ENCODE assay signal across 18 cellular contexts in genomic region chr5:173282916-173283315, GRCh38. TPM values are rescaled to one million over a fixed set of nuclear protein-coding genes. Genes with fewer than 3 reads are reported as not detected.
A peak's percentile ranks its signal among the peaks of the same experiment; 100 is the strongest.
DNase-seq lines count a peak whose midpoint lies in the region; ATAC-seq and TF ChIP-seq lines count a peak whose summit lies in the region.
"Had no signal": no experiment of that assay in that cellular context is flagged by ENCODE, and none has a peak within 500 bp of the region (broad histone marks: within the 10 kb centered on the region; RNA-seq: fewer than 3 reads in every experiment).

No MANE protein-coding gene starts in this region.

- POLR2A ChIA-PET in SK-N-SH (lab: Yijun Ruan, JAX), result no interaction called here

- H3K9me3 ChIP-seq in SK-N-SH, result no peaks in the 10 kb centered on the region
- 0 out of 2 replicates have a peak, but pooled peaks cover 3% of the 10 kb centered on the region for H3K9me3 ChIP-seq in MG63
- H3K9me3 ChIP-seq in neural progenitor cell (ENCODE audit: low read depth), result no peaks in the 10 kb centered on the region
- H3K9me3 ChIP-seq: psoas muscle, transverse colon had no signal

- H3K27ac ChIP-seq in SK-N-SH (ENCODE audit: low read depth in 2 of 2, low read length in 1 of 2), result no peak overlapping the region
- H3K27ac ChIP-seq in neural progenitor cell, result no peak overlapping the region
- H3K27ac ChIP-seq: 22Rv1, dorsolateral prefrontal cortex, foreskin keratinocyte, psoas muscle, transverse colon had no signal

- H2AFZ ChIP-seq in SK-N-SH (ENCODE audit: low read depth), result 0 out of 2 replicates have a peak overlapping the region, but pooled peaks have one; percentile 46
- peak overlapping the region; percentile 90 for H2AFZ ChIP-seq in neural progenitor cell (replicated peaks)

- H3K4me3 Mint-ChIP-seq in dendritic cell treated with granulocyte-macrophage colony-stimulating factor and Interleukin-4, amounts not matched to agents 40 ng/mL and 50 ng/mL, for 4 days, result peak overlapping the region; percentile 14
- H3K4me3 Mint-ChIP-seq in neural progenitor cell, result peak overlapping the region; percentile 31
- H3K4me3 Mint-ChIP-seq: activated CD8-positive, alpha-beta memory T cell treated with anti-CD3 and anti-CD28 coated beads, Interleukin-2, amount 10 ng/mL, durations not matched to agents 7 days and 5 days; natural killer cell treated with Interleukin-12 subunit alpha and Interleukin-12 subunit beta and Interleukin-15 and Interleukin-18, amount 100 ng/mL, for 72 hours had no signal

- CTCF ChIA-PET in SK-N-SH (lab: Yijun Ruan, JAX), result interaction anchor here (1.2 to 1.7 kb wide), 3 partner anchors 10 to 576 kb away, joined by 3 to 5 read pairs (median 4); no protein-coding TSS in a partner anchor

- no peaks in the 10 kb centered on the region for H3K4me1 Mint-ChIP-seq in dendritic cell treated with granulocyte-macrophage colony-stimulating factor and Interleukin-4, amounts not matched to agents 40 ng/mL and 50 ng/mL, for 4 days (ENCODE audit: low read depth)
- H3K4me1 Mint-ChIP-seq in neural progenitor cell, result peaks cover 11% of the 10 kb centered on the region

- no peak for TF ChIP-seq RAD21 in SK-N-SH (IDR thresholded peaks at IDR 0.05; ENCODE audit: low read length)

- H3K36me3 Mint-ChIP-seq in dendritic cell treated with granulocyte-macrophage colony-stimulating factor and Interleukin-4, amounts not matched to agents 40 ng/mL and 50 ng/mL, for 4 days (ENCODE audit: low read depth), result no peaks in the 10 kb centered on the region
- no peaks in the 10 kb centered on the region for H3K36me3 Mint-ChIP-seq in neural progenitor cell

- intact Hi-C loops in dendritic cell treated with granulocyte-macrophage colony-stimulating factor and Interleukin-4, amounts not matched to agents 40 ng/mL and 50 ng/mL, for 4 days (cut with micrococcal nuclease), result loop anchor here (10.0 kb wide), 1 partner anchor 118 kb away; no protein-coding TSS in a partner anchor

- peaks cover 66% of the 10 kb centered on the region for H3K27me3 Mint-ChIP-seq in dendritic cell treated with granulocyte-macrophage colony-stimulating factor and Interleukin-4, amounts not matched to agents 40 ng/mL and 50 ng/mL, for 4 days
- peaks cover 29% of the 10 kb centered on the region for H3K27me3 Mint-ChIP-seq in neural progenitor cell (ENCODE audit: insufficient read depth, low read depth)

- H3F3A ChIP-seq in SK-N-SH (replicated peaks; ENCODE audit: insufficient read depth) (no peaks in the 10 kb centered on the region), neural progenitor cell (ENCODE audit: low read depth) (peaks cover 7% of the 10 kb centered on the region)

- no peak overlapping the region for H3K27ac Mint-ChIP-seq in dendritic cell treated with granulocyte-macrophage colony-stimulating factor and Interleukin-4, amounts not matched to agents 40 ng/mL and 50 ng/mL, for 4 days
- H3K27ac Mint-ChIP-seq in neural progenitor cell, result no peak overlapping the region
- H3K27ac Mint-ChIP-seq: activated CD8-positive, alpha-beta memory T cell treated with anti-CD3 and anti-CD28 coated beads, Interleukin-2, amount 10 ng/mL, durations not matched to agents 7 days and 5 days; natural killer cell treated with Interleukin-12 subunit alpha and Interleukin-12 subunit beta and Interleukin-15 and Interleukin-18, amount 100 ng/mL, for 72 hours had no signal

- H3K9me3 Mint-ChIP-seq in dendritic cell treated with granulocyte-macrophage colony-stimulating factor and Interleukin-4, amounts not matched to agents 40 ng/mL and 50 ng/mL, for 4 days, result peaks cover 10% of the 10 kb centered on the region
- H3K9me3 Mint-ChIP-seq in neural progenitor cell, result peaks cover 6% of the 10 kb centered on the region

- H3K36me3 ChIP-seq in SK-N-SH (replicated peaks in 1 of 2; ENCODE audit: control insufficient read depth in 1 of 2, insufficient read depth in 2 of 2, low read length in 1 of 2) (no peaks in the 10 kb centered on the region), MG63 (no peaks in the 10 kb centered on the region), neural progenitor cell (no peaks in the 10 kb centered on the region)
- H3K36me3 ChIP-seq: transverse colon had no signal

- DNase-seq in SK-N-SH, result no peak
- DNase-seq in MG63, result no peak
- DNase-seq in neural progenitor cell (ENCODE audit: low spot score), result no peak
- no peak for DNase-seq in MV-4-11 (lab: John Stamatoyannopoulos, UW)
- DNase-seq: activated CD4-positive, alpha-beta T cell treated with anti-CD3 and anti-CD28 coated beads for 48 hours; activated CD8-positive, alpha-beta memory T cell treated with anti-CD3 and anti-CD28 coated beads, Interleukin-2, amount 10 ng/mL, durations not matched to agents 7 days and 5 days; psoas muscle; stimulated activated CD4-positive, alpha-beta T cell treated with anti-CD3 and anti-CD28 coated beads, Interleukin-2, amount 100 ng/mL, for 48 hours; stimulated activated naive CD8-positive, alpha-beta T cell treated with anti-CD3 and anti-CD28 coated beads, Interleukin-15, Interleukin-2, amounts not matched to agents 100 U/mL and 50 U/mL, for 24 hours; transverse colon had no signal

- no peaks in the 10 kb centered on the region for H4K20me1 ChIP-seq in SK-N-SH (ENCODE audit: insufficient read depth)
- no peaks in the 10 kb centered on the region for H4K20me1 ChIP-seq in neural progenitor cell (ENCODE audit: low read depth)

- H3K4me3 ChIP-seq in SK-N-SH (ENCODE audit: low read depth in 2 of 2, low read length in 1 of 2) (no peak overlapping the region), MG63 (peak overlapping the region; percentile 50), neural progenitor cell (no peak overlapping the region)

- H3K9ac ChIP-seq in SK-N-SH, result no peak overlapping the region
- H3K9ac ChIP-seq in neural progenitor cell, result no peak overlapping the region

- H3K9me2 ChIP-seq in SK-N-SH, result no peaks in the 10 kb centered on the region

- 92% methylated on average over 10 of the region's 10 CpGs for WGBS in SK-N-SH (ENCODE audit: low lambda C conversion rate)

- TF ChIP-seq CTCF in SK-N-SH (IDR thresholded peaks at IDR 0.05) (no peak), neural progenitor cell (IDR thresholded peaks at IDR 0.05) (no peak)

- no peak for TF ChIP-seq EP300 in SK-N-SH (IDR thresholded peaks at IDR 0.05; ENCODE audit: borderline replicate concordance in 1 of 2, low read depth in 1 of 2, low read length in 1 of 2)

- no peak overlapping the region for H3K4me2 ChIP-seq in SK-N-SH
- no peak overlapping the region for H3K4me2 ChIP-seq in neural progenitor cell

- H3K27me3 ChIP-seq in SK-N-SH (ENCODE audit: insufficient read depth), result peaks cover 12% of the 10 kb centered on the region; the same call in 1 of the 2 replicates
- no peaks in the 10 kb centered on the region for H3K27me3 ChIP-seq in MG63
- peaks cover 58% of the 10 kb centered on the region for H3K27me3 ChIP-seq in neural progenitor cell

- H3K4me1 ChIP-seq in SK-N-SH (ENCODE audit: control insufficient read depth in 1 of 2, insufficient read depth in 2 of 2, low read depth in 1 of 2, low read length in 1 of 2) (peaks cover 0 to 7% of the 10 kb centered on the region in 2 experiments; a peak in 1 of 4 replicates), neural progenitor cell (peaks cover 3% of the 10 kb centered on the region)
- H3K4me1 ChIP-seq: foreskin keratinocyte, psoas muscle had no signal

- ATAC-seq in SK-N-SH treated with all-trans-retinoic acid at 6 μM for 48 hours, result no peak
- no peak for ATAC-seq in HG03378 (IDR thresholded peaks at IDR 0.05; ENCODE audit: unreplicated experiment)
- no peak for ATAC-seq in GM18909 (IDR thresholded peaks at IDR 0.05; ENCODE audit: poor library complexity, unreplicated experiment)

- no peaks in the 10 kb centered on the region for H3K79me2 ChIP-seq in SK-N-SH (ENCODE audit: insufficient read depth)
- H3K79me2 ChIP-seq in neural progenitor cell (ENCODE audit: low read depth), result no peaks in the 10 kb centered on the region

TF ChIP-seq in SK-N-SH, 30 proteins besides CTCF, POLR2A, EP300 and RAD21 (continues in another document):
- no peak for TF ChIP-seq MEF2A (IDR thresholded peaks at IDR 0.05; ENCODE audit: borderline replicate concordance, low read depth)
- TF ChIP-seq RCOR1 (IDR thresholded peaks at IDR 0.05; ENCODE audit: low read length), result no peak
- no peak for TF ChIP-seq JUND (IDR thresholded peaks at IDR 0.05)
- TF ChIP-seq MAX (IDR thresholded peaks at IDR 0.05; ENCODE audit: low read depth), result no peak

TF ChIP-seq in SK-N-SH treated with all-trans-retinoic acid at 6 μM for 48 hours, 23 proteins besides CTCF, POLR2A, EP300 and RAD21 (continues in another document):
- TF ChIP-seq CREB5 (CRISPR knock-in tag; IDR thresholded peaks at IDR 0.05; ENCODE audit: low read depth) (no peak), OSR1 (CRISPR knock-in tag; IDR thresholded peaks at IDR 0.05) (no peak)

RNA-seq across cellular contexts. Expression of gene STC2, which starts 45.3 kb away (rescaled TPM):
- polyA plus RNA-seq in SK-N-SH (2012; rRNA removed), result 5.9 and 9.1 TPM in 2 replicates
- polyA plus RNA-seq in SK-N-SH (2012; cell fraction: cytosol; rRNA removed), result 4.7 and 5.4 TPM in 2 replicates
- 6.4 and 6.8 TPM in 2 replicates for polyA plus RNA-seq in SK-N-SH (2012; cell fraction: nucleus; rRNA removed)
- 65.2 and 103 TPM in 2 replicates for total RNA-seq in MG63 (2014; rRNA removed; shearing (Covaris generic); ENCODE audit: low replicate concordance)
- 25.3 and 39.5 TPM in 2 replicates for total RNA-seq in neural progenitor cell (ENCODE audit: low replicate concordance)

RNA-seq across cellular contexts. Expression of gene NKX2-5, which starts 47.9 kb away (rescaled TPM):
- polyA plus RNA-seq in SK-N-SH (2012; rRNA removed), result not detected in 2 replicates
- not detected in 2 replicates for polyA plus RNA-seq in SK-N-SH (2012; cell fraction: cytosol; rRNA removed)
- not detected in 2 replicates for polyA plus RNA-seq in SK-N-SH (2012; cell fraction: nucleus; rRNA removed)
- 14.2 and 16.8 TPM in 2 replicates for total RNA-seq in MG63 (2014; rRNA removed; shearing (Covaris generic); ENCODE audit: low replicate concordance)
- total RNA-seq in neural progenitor cell (ENCODE audit: low replicate concordance), result not detected in 2 replicates
- total RNA-seq: activated CD8-positive, alpha-beta memory T cell treated with anti-CD3 and anti-CD28 coated beads, Interleukin-2, amount 10 ng/mL, durations not matched to agents 7 days and 5 days; dorsolateral prefrontal cortex; foreskin keratinocyte; natural killer cell treated with Interleukin-12 subunit alpha and Interleukin-12 subunit beta and Interleukin-15 and Interleukin-18, amount 100 ng/mL, for 72 hours; transverse colon had no signal
- polyA plus RNA-seq: foreskin keratinocyte, psoas muscle had no signal

Comparison
In these comparisons a context has a peak if more than half of its experiments do, and no peak if none do; other contexts are left out.
1. RNA of gene NKX2-5, which starts 47.9 kb away (total RNA-seq): 14.2 to 16.8 TPM in MG63; not detected in neural progenitor cell; every median in the first group is over 10 times any median in the second.